ENCODE assay signal across 1 cellular context in the genomic region with DNA sequence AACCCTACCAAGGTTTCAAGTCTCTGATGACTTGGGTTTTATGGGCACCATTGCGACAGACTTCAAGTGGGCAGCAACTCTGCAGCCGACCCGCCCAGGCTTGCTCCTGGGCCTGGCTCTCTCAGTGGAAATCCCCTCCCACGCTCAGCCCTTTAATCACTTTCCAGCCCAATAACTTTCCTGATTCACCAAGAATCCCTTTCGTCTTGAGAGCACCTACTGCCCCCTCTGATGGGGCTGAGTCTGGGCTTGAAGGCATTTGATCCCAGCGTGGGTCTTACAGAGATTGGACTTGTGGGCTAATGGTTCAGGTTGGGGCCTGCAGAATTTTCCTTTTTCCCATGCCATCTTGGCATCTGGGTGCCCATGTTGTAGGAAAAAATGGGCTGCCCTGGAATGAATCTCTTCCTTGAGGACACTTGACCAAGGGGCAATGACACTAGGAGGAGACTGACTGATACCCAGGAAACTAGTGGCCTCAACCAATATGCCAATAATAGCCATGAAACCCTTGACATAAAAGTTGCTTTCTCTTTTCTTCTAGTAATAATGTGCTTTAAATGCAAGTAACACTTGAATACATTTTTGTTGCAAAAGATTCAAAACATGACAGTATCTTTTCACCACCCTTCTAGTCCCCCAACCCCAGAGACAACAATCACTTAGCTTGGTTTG.
TF ChIP-seq lines count a peak whose summit lies in the region.

No MANE protein-coding gene starts in this region.

TF ChIP-seq in GM12878, 131 proteins besides CTCF, POLR2A, EP300 and RAD21 (continued from another document):
- TF ChIP-seq, protein P1, sequence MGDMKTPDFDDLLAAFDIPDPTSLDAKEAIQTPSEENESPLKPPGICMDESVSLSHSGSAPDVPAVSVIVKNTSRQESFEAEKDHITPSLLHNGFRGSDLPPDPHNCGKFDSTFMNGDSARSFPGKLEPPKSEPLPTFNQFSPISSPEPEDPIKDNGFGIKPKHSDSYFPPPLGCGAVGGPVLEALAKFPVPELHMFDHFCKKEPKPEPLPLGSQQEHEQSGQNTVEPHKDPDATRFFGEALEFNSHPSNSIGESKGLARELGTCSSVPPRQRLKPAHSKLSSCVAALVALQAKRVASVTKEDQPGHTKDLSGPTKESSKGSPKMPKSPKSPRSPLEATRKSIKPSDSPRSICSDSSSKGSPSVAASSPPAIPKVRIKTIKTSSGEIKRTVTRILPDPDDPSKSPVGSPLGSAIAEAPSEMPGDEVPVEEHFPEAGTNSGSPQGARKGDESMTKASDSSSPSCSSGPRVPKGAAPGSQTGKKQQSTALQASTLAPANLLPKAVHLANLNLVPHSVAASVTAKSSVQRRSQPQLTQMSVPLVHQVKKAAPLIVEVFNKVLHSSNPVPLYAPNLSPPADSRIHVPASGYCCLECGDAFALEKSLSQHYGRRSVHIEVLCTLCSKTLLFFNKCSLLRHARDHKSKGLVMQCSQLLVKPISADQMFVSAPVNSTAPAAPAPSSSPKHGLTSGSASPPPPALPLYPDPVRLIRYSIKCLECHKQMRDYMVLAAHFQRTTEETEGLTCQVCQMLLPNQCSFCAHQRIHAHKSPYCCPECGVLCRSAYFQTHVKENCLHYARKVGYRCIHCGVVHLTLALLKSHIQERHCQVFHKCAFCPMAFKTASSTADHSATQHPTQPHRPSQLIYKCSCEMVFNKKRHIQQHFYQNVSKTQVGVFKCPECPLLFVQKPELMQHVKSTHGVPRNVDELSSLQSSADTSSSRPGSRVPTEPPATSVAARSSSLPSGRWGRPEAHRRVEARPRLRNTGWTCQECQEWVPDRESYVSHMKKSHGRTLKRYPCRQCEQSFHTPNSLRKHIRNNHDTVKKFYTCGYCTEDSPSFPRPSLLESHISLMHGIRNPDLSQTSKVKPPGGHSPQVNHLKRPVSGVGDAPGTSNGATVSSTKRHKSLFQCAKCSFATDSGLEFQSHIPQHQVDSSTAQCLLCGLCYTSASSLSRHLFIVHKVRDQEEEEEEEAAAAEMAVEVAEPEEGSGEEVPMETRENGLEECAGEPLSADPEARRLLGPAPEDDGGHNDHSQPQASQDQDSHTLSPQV (IDR thresholded peaks at IDR 0.05): no peak
- TF ChIP-seq, protein P2, sequence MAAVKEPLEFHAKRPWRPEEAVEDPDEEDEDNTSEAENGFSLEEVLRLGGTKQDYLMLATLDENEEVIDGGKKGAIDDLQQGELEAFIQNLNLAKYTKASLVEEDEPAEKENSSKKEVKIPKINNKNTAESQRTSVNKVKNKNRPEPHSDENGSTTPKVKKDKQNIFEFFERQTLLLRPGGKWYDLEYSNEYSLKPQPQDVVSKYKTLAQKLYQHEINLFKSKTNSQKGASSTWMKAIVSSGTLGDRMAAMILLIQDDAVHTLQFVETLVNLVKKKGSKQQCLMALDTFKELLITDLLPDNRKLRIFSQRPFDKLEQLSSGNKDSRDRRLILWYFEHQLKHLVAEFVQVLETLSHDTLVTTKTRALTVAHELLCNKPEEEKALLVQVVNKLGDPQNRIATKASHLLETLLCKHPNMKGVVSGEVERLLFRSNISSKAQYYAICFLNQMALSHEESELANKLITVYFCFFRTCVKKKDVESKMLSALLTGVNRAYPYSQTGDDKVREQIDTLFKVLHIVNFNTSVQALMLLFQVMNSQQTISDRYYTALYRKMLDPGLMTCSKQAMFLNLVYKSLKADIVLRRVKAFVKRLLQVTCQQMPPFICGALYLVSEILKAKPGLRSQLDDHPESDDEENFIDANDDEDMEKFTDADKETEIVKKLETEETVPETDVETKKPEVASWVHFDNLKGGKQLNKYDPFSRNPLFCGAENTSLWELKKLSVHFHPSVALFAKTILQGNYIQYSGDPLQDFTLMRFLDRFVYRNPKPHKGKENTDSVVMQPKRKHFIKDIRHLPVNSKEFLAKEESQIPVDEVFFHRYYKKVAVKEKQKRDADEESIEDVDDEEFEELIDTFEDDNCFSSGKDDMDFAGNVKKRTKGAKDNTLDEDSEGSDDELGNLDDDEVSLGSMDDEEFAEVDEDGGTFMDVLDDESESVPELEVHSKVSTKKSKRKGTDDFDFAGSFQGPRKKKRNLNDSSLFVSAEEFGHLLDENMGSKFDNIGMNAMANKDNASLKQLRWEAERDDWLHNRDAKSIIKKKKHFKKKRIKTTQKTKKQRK (IDR thresholded peaks at IDR 0.05; ENCODE audit: low read depth, low read length): no peak
- TF ChIP-seq, protein P3, sequence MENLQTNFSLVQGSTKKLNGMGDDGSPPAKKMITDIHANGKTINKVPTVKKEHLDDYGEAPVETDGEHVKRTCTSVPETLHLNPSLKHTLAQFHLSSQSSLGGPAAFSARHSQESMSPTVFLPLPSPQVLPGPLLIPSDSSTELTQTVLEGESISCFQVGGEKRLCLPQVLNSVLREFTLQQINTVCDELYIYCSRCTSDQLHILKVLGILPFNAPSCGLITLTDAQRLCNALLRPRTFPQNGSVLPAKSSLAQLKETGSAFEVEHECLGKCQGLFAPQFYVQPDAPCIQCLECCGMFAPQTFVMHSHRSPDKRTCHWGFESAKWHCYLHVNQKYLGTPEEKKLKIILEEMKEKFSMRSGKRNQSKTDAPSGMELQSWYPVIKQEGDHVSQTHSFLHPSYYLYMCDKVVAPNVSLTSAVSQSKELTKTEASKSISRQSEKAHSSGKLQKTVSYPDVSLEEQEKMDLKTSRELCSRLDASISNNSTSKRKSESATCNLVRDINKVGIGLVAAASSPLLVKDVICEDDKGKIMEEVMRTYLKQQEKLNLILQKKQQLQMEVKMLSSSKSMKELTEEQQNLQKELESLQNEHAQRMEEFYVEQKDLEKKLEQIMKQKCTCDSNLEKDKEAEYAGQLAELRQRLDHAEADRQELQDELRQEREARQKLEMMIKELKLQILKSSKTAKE (IDR thresholded peaks at IDR 0.05; ENCODE audit: low read depth, poor library complexity, severe bottlenecking): no peak
- peak; percentile 59; the same call in 1 of the 2 replicates for TF ChIP-seq MEF2A (IDR thresholded peaks at IDR 0.05; ENCODE audit: insufficient read depth, low read depth, low read length)
- TF ChIP-seq GATAD2B (conservative IDR thresholded peaks at IDR 0.05; ENCODE audit: low read depth): 0 out of 2 replicates have a peak, but pooled peaks have one; percentile 22
- TF ChIP-seq SREBF2 (IDR thresholded peaks at IDR 0.05; ENCODE audit: low read length): no peak
- TF ChIP-seq SRF (IDR thresholded peaks at IDR 0.05; ENCODE audit: low read depth in 2 of 2, low read length in 2 of 2): no peak
- TF ChIP-seq KLF5 (IDR thresholded peaks at IDR 0.05; ENCODE audit: partially characterized antibody): no peak
- TF ChIP-seq LARP7 (IDR thresholded peaks at IDR 0.05): no peak
- TF ChIP-seq NFYA (IDR thresholded peaks at IDR 0.05; ENCODE audit: borderline replicate concordance, low read depth, low read length): no peak
- TF ChIP-seq KAT2A (conservative IDR thresholded peaks at IDR 0.05; ENCODE audit: control insufficient read depth, low read depth, low read length): no peak
- TF ChIP-seq, protein P4, sequence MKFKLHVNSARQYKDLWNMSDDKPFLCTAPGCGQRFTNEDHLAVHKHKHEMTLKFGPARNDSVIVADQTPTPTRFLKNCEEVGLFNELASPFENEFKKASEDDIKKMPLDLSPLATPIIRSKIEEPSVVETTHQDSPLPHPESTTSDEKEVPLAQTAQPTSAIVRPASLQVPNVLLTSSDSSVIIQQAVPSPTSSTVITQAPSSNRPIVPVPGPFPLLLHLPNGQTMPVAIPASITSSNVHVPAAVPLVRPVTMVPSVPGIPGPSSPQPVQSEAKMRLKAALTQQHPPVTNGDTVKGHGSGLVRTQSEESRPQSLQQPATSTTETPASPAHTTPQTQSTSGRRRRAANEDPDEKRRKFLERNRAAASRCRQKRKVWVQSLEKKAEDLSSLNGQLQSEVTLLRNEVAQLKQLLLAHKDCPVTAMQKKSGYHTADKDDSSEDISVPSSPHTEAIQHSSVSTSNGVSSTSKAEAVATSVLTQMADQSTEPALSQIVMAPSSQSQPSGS (IDR thresholded peaks at IDR 0.05; ENCODE audit: low read length): no peak
- no peak for TF ChIP-seq SMARCA5 (IDR thresholded peaks at IDR 0.05)
- TF ChIP-seq, protein P5, sequence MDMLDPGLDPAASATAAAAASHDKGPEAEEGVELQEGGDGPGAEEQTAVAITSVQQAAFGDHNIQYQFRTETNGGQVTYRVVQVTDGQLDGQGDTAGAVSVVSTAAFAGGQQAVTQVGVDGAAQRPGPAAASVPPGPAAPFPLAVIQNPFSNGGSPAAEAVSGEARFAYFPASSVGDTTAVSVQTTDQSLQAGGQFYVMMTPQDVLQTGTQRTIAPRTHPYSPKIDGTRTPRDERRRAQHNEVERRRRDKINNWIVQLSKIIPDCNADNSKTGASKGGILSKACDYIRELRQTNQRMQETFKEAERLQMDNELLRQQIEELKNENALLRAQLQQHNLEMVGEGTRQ (IDR thresholded peaks at IDR 0.05; ENCODE audit: borderline replicate concordance, low read depth, low read length): no peak
- TF ChIP-seq ATF7 (IDR thresholded peaks at IDR 0.05; ENCODE audit: low read depth): no peak
- no peak for TF ChIP-seq YBX1 (IDR thresholded peaks at IDR 0.05)
TF ChIP-seq in GM12878: peak in this region for 10.
